8 cellular contexts compared by ENCODE assay signal in genomic region chr7:155344618-155345433, GRCh38. TPM values are rescaled to one million over a fixed set of nuclear protein-coding genes. Genes with fewer than 3 reads are reported as not detected.
A peak's percentile ranks its signal among the peaks of the same experiment; 100 is the strongest.
DNase-seq lines count a peak whose midpoint lies in the region; ATAC-seq and TF ChIP-seq lines count a peak whose summit lies in the region.

No MANE protein-coding gene starts in this region.

- H4K8ac ChIP-seq in mesenchymal stem cell (ENCODE audit: low read length): peak overlapping the region; percentile 28

- CTCF ChIA-PET in activated CD8-positive, alpha-beta T cell treated with anti-CD3 and anti-CD28 coated beads for 36 hours (lab: Charles Lee): interaction anchor here (0.7 to 2.5 kb wide), 39 partner anchors 8 to 431 kb away, joined by 3 to 49 read pairs (median 4); partner anchors contain the start of gene INSIG1

- peak overlapping the region; percentile 49 for H2BK120ac ChIP-seq in mesenchymal stem cell (ENCODE audit: low read depth, low read length)

- no peak overlapping the region for H3K23ac ChIP-seq in mesenchymal stem cell (ENCODE audit: low read length in 2 of 2)

- no peaks in the 10 kb centered on the region for H3K27me3 ChIP-seq in BLaER1
- peaks cover 34 to 46% of the 10 kb centered on the region in 2 experiments for H3K27me3 ChIP-seq in mesenchymal stem cell (ENCODE audit: control insufficient read depth in 1 of 2, insufficient read depth in 1 of 2, low read length in 2 of 2)

- H3K36me3 ChIP-seq in BLaER1 (no peaks in the 10 kb centered on the region), mesenchymal stem cell (ENCODE audit: control insufficient read depth in 1 of 2, insufficient read depth in 2 of 2, low read depth in 1 of 2, low read length in 2 of 2) (no peaks in the 10 kb centered on the region)

- H3K4me1 Mint-ChIP-seq in activated CD8-positive, alpha-beta T cell treated with anti-CD3 and anti-CD28 coated beads for 36 hours (ENCODE audit: low read depth): peaks cover 6% of the 10 kb centered on the region
- H3K4me1 Mint-ChIP-seq in effector memory CD8-positive, alpha-beta T cell (ENCODE audit: low read depth in 2 of 2): peaks cover 2 to 5% of the 10 kb centered on the region in 2 donors

- peak overlapping the region in 1 of 2 experiments; percentile 71 for H3K18ac ChIP-seq in mesenchymal stem cell (ENCODE audit: low read depth in 1 of 2, low read length in 2 of 2)

- no peak overlapping the region for H2BK5ac ChIP-seq in mesenchymal stem cell (ENCODE audit: low read depth, low read length, poor library complexity, severe bottlenecking)

- H3K9ac ChIP-seq in BLaER1: peak overlapping the region; percentile 77
- peak overlapping the region; percentile 50 for H3K9ac ChIP-seq in mesenchymal stem cell (ENCODE audit: low read length)

- H3K9me3 ChIP-seq in BLaER1: no peaks in the 10 kb centered on the region
- H3K9me3 ChIP-seq in mesenchymal stem cell (ENCODE audit: control insufficient read depth, low read length): no peaks in the 10 kb centered on the region

- no peaks in the 10 kb centered on the region for H3K9me3 Mint-ChIP-seq in activated CD8-positive, alpha-beta T cell treated with anti-CD3 and anti-CD28 coated beads for 36 hours
- no peaks in the 10 kb centered on the region for H3K9me3 Mint-ChIP-seq in effector memory CD8-positive, alpha-beta T cell

- POLR2A ChIA-PET in activated CD8-positive, alpha-beta T cell treated with anti-CD3 and anti-CD28 coated beads for 36 hours (lab: Charles Lee): interaction anchor here (0.7 to 2.5 kb wide), 7 partner anchors 28 to 143 kb away, joined by 3 to 23 read pairs (median 3); partner anchors contain the start of gene INSIG1

- H3K4me1 ChIP-seq in BLaER1 (peaks cover 57% of the 10 kb centered on the region), mesenchymal stem cell (ENCODE audit: control insufficient read depth, insufficient read depth, low read depth, low read length) (peaks cover 6% of the 10 kb centered on the region)

- no peak overlapping the region for H2BK12ac ChIP-seq in mesenchymal stem cell (ENCODE audit: low read length in 2 of 2)

- DNase-seq in NCI-H748 (lab: John Stamatoyannopoulos, UW; ENCODE audit: unreplicated experiment): peak; percentile 86
- DNase-seq in activated CD8-positive, alpha-beta T cell treated with anti-CD3 and anti-CD28 coated beads for 36 hours: peak; percentile 75
- DNase-seq in effector memory CD8-positive, alpha-beta T cell: peak; percentile 82 to 87 (median 85)
- DNase-seq in mesenchymal stem cell: peak; percentile 62
- peak; percentile 75 for DNase-seq in stimulated activated CD8-positive, alpha-beta memory T cell treated with anti-CD3 and anti-CD28 coated beads, Interleukin-12 subunit alpha, Interleukin-12 subunit beta, amount 100 ng/mL, for 4 hours (ENCODE audit: low read depth)

- ATAC-seq in GM19035 (IDR thresholded peaks at IDR 0.05; ENCODE audit: unreplicated experiment): peak; percentile 77
- peak; percentile 87 for ATAC-seq in HG03280 (IDR thresholded peaks at IDR 0.05; ENCODE audit: unreplicated experiment)
- ATAC-seq in activated CD8-positive, alpha-beta T cell treated with anti-CD3 and anti-CD28 coated beads for 36 hours: peak; percentile 80
- ATAC-seq in effector memory CD8-positive, alpha-beta T cell (replicated peaks): peak; percentile 98

- WGBS in mesenchymal stem cell: 5% methylated on average over 58 of the region's 62 CpGs

- no peaks in the 10 kb centered on the region; the same call in 1 of the 2 replicates for H4K20me1 ChIP-seq in BLaER1

- no peak overlapping the region for H3K4ac ChIP-seq in mesenchymal stem cell (ENCODE audit: low read depth in 1 of 2, low read length in 2 of 2)

- peak overlapping the region; percentile 68 for H3K27ac ChIP-seq in BLaER1
- no peak overlapping the region for H3K27ac ChIP-seq in mesenchymal stem cell (ENCODE audit: low read length, poor library complexity, severe bottlenecking)

- H3K4me3 Mint-ChIP-seq in activated CD8-positive, alpha-beta T cell treated with anti-CD3 and anti-CD28 coated beads for 36 hours: peak overlapping the region; percentile 41
- H3K4me3 Mint-ChIP-seq in effector memory CD8-positive, alpha-beta T cell: peak overlapping the region; percentile 41 to 62

- H3K27me3 Mint-ChIP-seq in activated CD8-positive, alpha-beta T cell treated with anti-CD3 and anti-CD28 coated beads for 36 hours: peaks cover 18% of the 10 kb centered on the region
- H3K27me3 Mint-ChIP-seq in effector memory CD8-positive, alpha-beta T cell: no peaks in the 10 kb centered on the region

- H2AFZ ChIP-seq in mesenchymal stem cell (ENCODE audit: low read depth, low read length): peak overlapping the region; percentile 55

- no peak overlapping the region for H4K91ac ChIP-seq in mesenchymal stem cell (ENCODE audit: low read length)

- H3K27ac Mint-ChIP-seq in activated CD8-positive, alpha-beta T cell treated with anti-CD3 and anti-CD28 coated beads for 36 hours: no peak overlapping the region
- no peak overlapping the region for H3K27ac Mint-ChIP-seq in effector memory CD8-positive, alpha-beta T cell

- H2AK5ac ChIP-seq in mesenchymal stem cell (ENCODE audit: low read length, severe bottlenecking): no peak overlapping the region

- no peaks in the 10 kb centered on the region for H3K79me1 ChIP-seq in mesenchymal stem cell (replicated peaks; ENCODE audit: low read length, poor library complexity, severe bottlenecking)

- peak overlapping the region; percentile 92 for H3K4me2 ChIP-seq in BLaER1
- H3K4me2 ChIP-seq in mesenchymal stem cell (ENCODE audit: low read length, poor library complexity, severe bottlenecking): peak overlapping the region; percentile 98

- no peak overlapping the region for H3K14ac ChIP-seq in mesenchymal stem cell (ENCODE audit: low read length in 2 of 2)

- intact Hi-C loops in activated CD8-positive, alpha-beta T cell treated with anti-CD3 and anti-CD28 coated beads for 36 hours (cut with micrococcal nuclease): loop anchor here (5.0 kb wide), 1 partner anchor 153 kb away; no protein-coding TSS in a partner anchor

- H3K4me3 ChIP-seq in BLaER1 (peak overlapping the region; percentile 69), mesenchymal stem cell (ENCODE audit: insufficient read depth in 1 of 2, low read depth in 1 of 2, low read length in 2 of 2) (peak overlapping the region; percentile 33 to 62)

- no peaks in the 10 kb centered on the region for H3K36me3 Mint-ChIP-seq in activated CD8-positive, alpha-beta T cell treated with anti-CD3 and anti-CD28 coated beads for 36 hours (ENCODE audit: low read depth)
- peaks cover 2% of the 10 kb centered on the region for H3K36me3 Mint-ChIP-seq in effector memory CD8-positive, alpha-beta T cell (ENCODE audit: insufficient read depth)

- peak; percentile 82 for TF ChIP-seq CTCF in activated CD8-positive, alpha-beta T cell treated with anti-CD3 and anti-CD28 coated beads for 36 hours (IDR thresholded peaks at IDR 0.05)

- peak overlapping the region; percentile 80 for H2BK15ac ChIP-seq in mesenchymal stem cell (ENCODE audit: low read depth, poor library complexity, severe bottlenecking)

RNA-seq across cellular contexts. Expression of gene INSIG1, which starts 47.1 kb away (rescaled TPM):
- total RNA-seq in activated CD8-positive, alpha-beta T cell treated with anti-CD3 and anti-CD28 coated beads for 36 hours: 10 to 100 TPM; 92.2 to 98.0 TPM
- polyA plus RNA-seq in mesenchymal stem cell (2013, experiment 1 of 2): 274 TPM
- 281 TPM for polyA plus RNA-seq in mesenchymal stem cell (2013, experiment 2 of 2)
